In the genomic region with DNA sequence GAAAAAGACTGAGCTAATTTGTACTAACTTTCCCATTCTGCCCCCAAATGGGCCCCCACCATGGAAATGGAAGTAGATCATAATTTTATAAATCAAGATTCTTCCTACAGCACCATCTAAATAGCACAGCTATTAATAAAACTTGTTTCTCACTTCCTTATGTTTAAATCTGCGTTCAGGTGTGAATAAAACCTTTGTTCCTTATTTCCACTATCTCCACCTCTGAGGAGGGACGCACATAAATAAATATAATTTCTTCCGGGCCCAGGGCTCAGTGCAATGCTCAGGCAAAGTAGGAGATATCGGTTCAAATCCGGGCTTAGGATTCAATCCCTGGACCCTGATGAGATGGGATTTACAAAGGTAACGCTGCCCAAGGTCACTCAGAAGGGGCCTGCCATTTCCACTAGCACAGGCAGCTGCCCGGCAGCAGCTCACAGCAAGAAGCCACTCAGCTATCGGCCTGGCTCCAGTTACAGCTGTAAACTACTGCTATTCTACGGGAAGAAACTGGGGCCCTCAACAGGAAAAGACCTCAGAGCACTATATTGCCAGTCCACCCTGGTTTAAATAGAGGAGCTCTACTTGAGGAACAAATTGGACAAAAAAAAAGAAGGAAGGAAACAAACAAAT, we compare ENCODE assay signal across 2 cellular contexts.
TF ChIP-seq lines count a peak whose summit lies in the region.

No MANE protein-coding gene starts in this region.

TF ChIP-seq in GM23338, 12 proteins besides CTCF, POLR2A, EP300 and RAD21:
- TF ChIP-seq EZH2phosphoT487 (IDR thresholded peaks at IDR 0.05; ENCODE audit: unreplicated experiment) (no peak), NANOG (IDR thresholded peaks at IDR 0.05; ENCODE audit: borderline replicate concordance) (no peak), POLR2AphosphoS5 (IDR thresholded peaks at IDR 0.05; ENCODE audit: low read depth) (no peak)

TF ChIP-seq in H1, 55 proteins besides CTCF, POLR2A, EP300 and RAD21:
- peak; percentile 20 for TF ChIP-seq NANOG (IDR thresholded peaks at IDR 0.05; ENCODE audit: insufficient read depth, low read depth, low read length, poor library complexity, severe bottlenecking)
- TF ChIP-seq RXRA (IDR thresholded peaks at IDR 0.05; ENCODE audit: insufficient read depth, low read depth, low read length), result no peak
- TF ChIP-seq, protein P1, sequence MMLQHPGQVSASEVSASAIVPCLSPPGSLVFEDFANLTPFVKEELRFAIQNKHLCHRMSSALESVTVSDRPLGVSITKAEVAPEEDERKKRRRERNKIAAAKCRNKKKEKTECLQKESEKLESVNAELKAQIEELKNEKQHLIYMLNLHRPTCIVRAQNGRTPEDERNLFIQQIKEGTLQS (IDR thresholded peaks at IDR 0.05; ENCODE audit: insufficient read depth, low read depth, low read length), result no peak
- TF ChIP-seq ASH2L (IDR thresholded peaks at IDR 0.05; ENCODE audit: low read length), result peak; percentile 24
TF ChIP-seq in H1: peak in this region for 2.
